Comparison of ENCODE assay signal across 1 cellular context in genomic region chr17:41772586-41773189, GRCh38.
TF ChIP-seq lines count a peak whose summit lies in the region.

No MANE protein-coding gene starts in this region.

TF ChIP-seq in IMR-90, 13 proteins besides CTCF, POLR2A, EP300 and RAD21 (continued from another document):
- TF ChIP-seq ELK1 (IDR thresholded peaks at IDR 0.05; ENCODE audit: borderline replicate concordance, low read depth, low read length) (no peak), MXI1 (IDR thresholded peaks at IDR 0.05; ENCODE audit: borderline replicate concordance, low read depth, low read length) (no peak), BHLHE40 (IDR thresholded peaks at IDR 0.05; ENCODE audit: low read depth, low read length) (no peak), RCOR1 (IDR thresholded peaks at IDR 0.05; ENCODE audit: insufficient replicate concordance, low read length) (no peak), NFE2L2 (IDR thresholded peaks at IDR 0.05; ENCODE audit: low read depth, low read length) (no peak), RFX5 (IDR thresholded peaks at IDR 0.05; ENCODE audit: low read depth, low read length) (no peak), USF2 (IDR thresholded peaks at IDR 0.05; ENCODE audit: low read depth, low read length) (no peak), SMC3 (IDR thresholded peaks at IDR 0.05; ENCODE audit: low read depth, low read length) (no peak), FOS (IDR thresholded peaks at IDR 0.05; ENCODE audit: low read depth, low read length) (no peak), CHD1 (IDR thresholded peaks at IDR 0.05; ENCODE audit: low read depth, low read length) (no peak), MAZ (IDR thresholded peaks at IDR 0.05; ENCODE audit: borderline replicate concordance, low read depth, low read length) (no peak)
